ENCODE assay signal across 8 cellular contexts in genomic region chr5:79858097-79858723, GRCh38.
DNase-seq lines count a peak whose midpoint lies in the region; ATAC-seq and TF ChIP-seq lines count a peak whose summit lies in the region.

No MANE protein-coding gene starts in this region.

- no peaks in the 10 kb centered on the region for H3K9me3 ChIP-seq in Peyer's patch
- H3K9me3 ChIP-seq in neutrophil, result no peaks in the 10 kb centered on the region

- H3K27ac ChIP-seq in Peyer's patch (no peak overlapping the region), neutrophil (no peak overlapping the region)

- no peak overlapping the region for H3K27ac Mint-ChIP-seq in activated T-helper 1 cell treated with anti-CD3 and anti-CD28 coated beads, Interleukin-12 subunit alpha, Interleukin-12 subunit beta, Interleukin-2, Interleukin-4 antibody, amounts not matched to agents 30 ng/mL and 10 ng/mL and 1 ng/mL, durations not matched to agents 14 hours and 24 hours and 36 hours

- peak; percentile 77 to 93 (median 83) for TF ChIP-seq CTCF in Peyer's patch (IDR thresholded peaks at IDR 0.05)
- peak; percentile 97 for TF ChIP-seq CTCF in fibroblast of villous mesenchyme (IDR thresholded peaks at IDR 0.05; ENCODE audit: insufficient read depth, low read depth, low read length)
- peak; percentile 87 for TF ChIP-seq CTCF in neutrophil (IDR thresholded peaks at IDR 0.05)

- H3K4me1 ChIP-seq in Peyer's patch (no peaks in the 10 kb centered on the region), neutrophil (ENCODE audit: control insufficient read depth in 1 of 2, insufficient read depth in 1 of 2, low read depth in 1 of 2, low read length in 1 of 2) (no peaks in the 10 kb centered on the region)

- no peak overlapping the region for H3K4me3 Mint-ChIP-seq in activated T-helper 1 cell treated with anti-CD3 and anti-CD28 coated beads, Interleukin-12 subunit alpha, Interleukin-12 subunit beta, Interleukin-2, Interleukin-4 antibody, amounts not matched to agents 30 ng/mL and 10 ng/mL and 1 ng/mL, durations not matched to agents 14 hours and 24 hours and 36 hours

- H3K27me3 Mint-ChIP-seq in activated T-helper 1 cell treated with anti-CD3 and anti-CD28 coated beads, Interleukin-12 subunit alpha, Interleukin-12 subunit beta, Interleukin-2, Interleukin-4 antibody, amounts not matched to agents 30 ng/mL and 10 ng/mL and 1 ng/mL, durations not matched to agents 14 hours and 24 hours and 36 hours (ENCODE audit: insufficient read depth), result peaks cover 20% of the 10 kb centered on the region

- intact Hi-C loops in activated T-helper 1 cell treated with anti-CD3 and anti-CD28 coated beads, Interleukin-12 subunit alpha, Interleukin-12 subunit beta, Interleukin-2, Interleukin-4 antibody, amounts not matched to agents 30 ng/mL and 10 ng/mL and 1 ng/mL, durations not matched to agents 14 hours and 24 hours and 36 hours (cut with micrococcal nuclease), result loop anchor here (1.0 kb wide), 3 partner anchors 155 to 725 kb away; no protein-coding TSS in a partner anchor

- no peaks in the 10 kb centered on the region for H3K36me3 ChIP-seq in Peyer's patch
- no peaks in the 10 kb centered on the region for H3K36me3 ChIP-seq in neutrophil

- H3K27me3 ChIP-seq in Peyer's patch, result no peaks in the 10 kb centered on the region
- H3K27me3 ChIP-seq in neutrophil, result peaks cover 62% of the 10 kb centered on the region

- no peaks in the 10 kb centered on the region for H3K9me3 Mint-ChIP-seq in activated T-helper 1 cell treated with anti-CD3 and anti-CD28 coated beads, Interleukin-12 subunit alpha, Interleukin-12 subunit beta, Interleukin-2, Interleukin-4 antibody, amounts not matched to agents 30 ng/mL and 10 ng/mL and 1 ng/mL, durations not matched to agents 14 hours and 24 hours and 36 hours

- no peak overlapping the region for H3K4me3 ChIP-seq in Peyer's patch
- no peak overlapping the region for H3K4me3 ChIP-seq in fibroblast of villous mesenchyme (ENCODE audit: low read depth, low read length)
- H3K4me3 ChIP-seq in neutrophil (ENCODE audit: low read depth in 1 of 2, low read length in 1 of 2), result no peak overlapping the region

- H3K4me1 Mint-ChIP-seq in activated T-helper 1 cell treated with anti-CD3 and anti-CD28 coated beads, Interleukin-12 subunit alpha, Interleukin-12 subunit beta, Interleukin-2, Interleukin-4 antibody, amounts not matched to agents 30 ng/mL and 10 ng/mL and 1 ng/mL, durations not matched to agents 14 hours and 24 hours and 36 hours (ENCODE audit: low read depth), result no peaks in the 10 kb centered on the region

- ATAC-seq in HG02798 (IDR thresholded peaks at IDR 0.05; ENCODE audit: poor library complexity, unreplicated experiment) (peak; percentile 45), HG02885 (IDR thresholded peaks at IDR 0.05; ENCODE audit: poor library complexity, unreplicated experiment) (no peak)

- H3K36me3 Mint-ChIP-seq in activated T-helper 1 cell treated with anti-CD3 and anti-CD28 coated beads, Interleukin-12 subunit alpha, Interleukin-12 subunit beta, Interleukin-2, Interleukin-4 antibody, amounts not matched to agents 30 ng/mL and 10 ng/mL and 1 ng/mL, durations not matched to agents 14 hours and 24 hours and 36 hours (ENCODE audit: low read depth), result no peaks in the 10 kb centered on the region

- no peak for TF ChIP-seq POLR2A in Peyer's patch (IDR thresholded peaks at IDR 0.05)

- peak; percentile 28 for DNase-seq in COR-L47 (lab: John Stamatoyannopoulos, UW)
- peak; percentile 69 to 91 (median 74) for DNase-seq in Peyer's patch
- peak; percentile 62 for DNase-seq in activated T-helper 1 cell treated with anti-CD3 and anti-CD28 coated beads, Interleukin-12 subunit alpha, Interleukin-12 subunit beta, Interleukin-2, Interleukin-4 antibody, amounts not matched to agents 30 ng/mL and 10 ng/mL and 1 ng/mL, durations not matched to agents 14 hours and 24 hours and 36 hours (ENCODE audit: low spot score)
- DNase-seq in fibroblast of villous mesenchyme (ENCODE audit: low read depth), result peak; percentile 58
- DNase-seq in superior temporal gyrus (ENCODE audit: extremely low spot score), result peak; percentile 89

Comparison
In these comparisons a context has a peak if more than half of its experiments do, and no peak if none do; other contexts are left out.
1. DNase-seq: peak in every context shown above with its lines; median percentile 89 in superior temporal gyrus; 74 in Peyer's patch; 62 in activated T-helper 1 cell treated with anti-CD3 and anti-CD28 coated beads, Interleukin-12 subunit alpha, Interleukin-12 subunit beta, Interleukin-2, Interleukin-4 antibody, amounts not matched to agents 30 ng/mL and 10 ng/mL and 1 ng/mL, durations not matched to agents 14 hours and 24 hours and 36 hours; 58 in fibroblast of villous mesenchyme; 28 in COR-L47.